27 cellular contexts compared by ENCODE assay signal in the genomic region with DNA sequence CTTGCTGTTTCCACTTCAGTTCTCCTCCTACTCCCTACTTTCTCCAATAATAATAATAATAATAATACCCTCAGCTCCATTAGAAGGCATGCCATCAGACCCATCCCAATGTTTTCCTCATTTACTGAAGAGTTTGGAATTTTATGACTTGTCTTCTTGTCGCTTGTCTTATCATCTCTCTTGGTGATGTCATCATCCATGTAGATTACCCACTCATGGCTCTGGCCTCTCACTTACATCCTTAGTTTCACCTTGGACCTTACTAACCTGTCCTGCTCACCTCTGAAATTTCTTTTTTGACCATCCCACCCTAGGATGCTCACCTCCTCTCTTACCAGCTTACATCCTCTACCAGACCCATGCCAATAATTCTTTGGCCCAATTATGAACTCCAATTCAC.
"Had no signal": no experiment of that assay in that cellular context is flagged by ENCODE, and none has a peak within 500 bp of the region (broad histone marks: within the 10 kb centered on the region; RNA-seq: fewer than 3 reads in every experiment).

No MANE protein-coding gene starts in this region.

- H3K4me1 ChIP-seq: stomach, suprapubic skin, testis, thyroid gland, tibial artery, tibial nerve, transverse colon, upper lobe of left lung, upper lobe of right lung, uterus, vagina had no signal

- H3K4me3 ChIP-seq: stomach, suprapubic skin, testis, thoracic aorta, thyroid gland, tibial artery, tibial nerve, transverse colon, upper lobe of left lung, upper lobe of right lung, uterus, vagina had no signal

- H3K27me3 ChIP-seq: stomach, suprapubic skin, testis, thyroid gland, tibial artery, tibial nerve, transverse colon, upper lobe of left lung, upper lobe of right lung, uterus, vagina had no signal

- DNase-seq: stimulated activated CD4-positive, alpha-beta T cell treated with anti-CD3 and anti-CD28 coated beads, Interleukin-2, amount 100 ng/mL, for 48 hours; stimulated activated CD4-positive, alpha-beta T cell treated with anti-CD3 and anti-CD28 coated beads, Interleukin-4, amount 100 ng/mL, for 1 hour; stimulated activated CD4-positive, alpha-beta T cell treated with anti-CD3 and anti-CD28 coated beads, Interleukin-4, amount 100 ng/mL, for 24 hours; stimulated activated CD4-positive, alpha-beta T cell treated with anti-CD3 and anti-CD28 coated beads, Interleukin-4, amount 100 ng/mL, for 4 hours; stimulated activated CD8-positive, alpha-beta memory T cell treated with anti-CD3 and anti-CD28 coated beads, Interleukin-4, amount 100 ng/mL, for 48 hours; stimulated activated naive B cell treated with anti-CD40 and anti-IgM and Interleukin-4, amounts not matched to agents 10 μg/mL and 1 μg/mL and 100 μg/mL, for 72 hours; stimulated activated naive CD4-positive, alpha-beta T cell; stimulated activated naive CD4-positive, alpha-beta T cell treated with Interleukin-2 at 50 U/mL for 16 hours; stimulated activated naive CD8-positive, alpha-beta T cell treated with anti-CD3 and anti-CD28 coated beads, Interleukin-15, amount 100 ng/mL, for 72 hours; stimulated activated naive CD8-positive, alpha-beta T cell treated with anti-CD3 and anti-CD28 coated beads, Interleukin-15, Interleukin-2, amounts not matched to agents 100 U/mL and 50 U/mL, for 24 hours; stomach; substantia nigra; testis; thyroid gland; tibial artery; transverse colon; trophoblast cell; upper lobe of left lung; upper lobe of right lung; uterus had no signal

- ATAC-seq: stimulated activated effector memory CD8-positive, alpha-beta T cell treated with anti-CD3 and anti-CD28 coated beads, Interleukin-12 subunit alpha, Interleukin-12 subunit beta, amount 100 ng/mL, for 72 hours; stimulated activated memory B cell treated with anti-CD40 and anti-IgM and Interleukin-4, amounts not matched to agents 10 μg/mL and 1 μg/mL and 100 μg/mL, for 72 hours; stimulated activated naive B cell treated with anti-CD40 and anti-IgM and Interleukin-4, amounts not matched to agents 10 μg/mL and 1 μg/mL and 100 μg/mL, for 72 hours; stimulated activated naive CD8-positive, alpha-beta T cell treated with anti-CD3 and anti-CD28 coated beads, Interleukin-15, amount 100 ng/mL, for 72 hours; stimulated activated naive CD8-positive, alpha-beta T cell treated with anti-CD3 and anti-CD28 coated beads, Interleukin-15, Interleukin-2, amounts not matched to agents 100 U/mL and 50 U/mL, for 24 hours; upper lobe of right lung had no signal

- FAIRE-seq: urothelium cell line had no signal

- H3K27ac ChIP-seq: stomach, suprapubic skin, testis, thoracic aorta, thyroid gland, tibial artery, tibial nerve, transverse colon, upper lobe of left lung, upper lobe of right lung, uterus, vagina had no signal

- H3K9me3 ChIP-seq: stomach, suprapubic skin, testis, thoracic aorta, thyroid gland, tibial artery, tibial nerve, transverse colon, upper lobe of left lung, upper lobe of right lung, uterus, vagina had no signal

- H3K36me3 ChIP-seq: stomach, suprapubic skin, thoracic aorta, thyroid gland, tibial artery, tibial nerve, transverse colon, upper lobe of left lung, upper lobe of right lung, uterus, vagina had no signal
